Comparison of ENCODE assay signal across 27 cellular contexts in genomic region chr15:70625438-70625837, GRCh38.
A peak's percentile ranks its signal among the peaks of the same experiment; 100 is the strongest.
DNase-seq lines count a peak whose midpoint lies in the region; ATAC-seq and TF ChIP-seq lines count a peak whose summit lies in the region.
"Had no signal": no experiment of that assay in that cellular context is flagged by ENCODE, and none has a peak within 500 bp of the region (broad histone marks: within the 10 kb centered on the region; RNA-seq: fewer than 3 reads in every experiment).

No MANE protein-coding gene starts in this region.

- no peaks in the 10 kb centered on the region for H3K79me2 ChIP-seq in MM.1S (ENCODE audit: low read length)

- H3F3A ChIP-seq in MM.1S (ENCODE audit: insufficient read depth, low read length): 0 out of 2 replicates have a peak, but pooled peaks cover 3% of the 10 kb centered on the region

- no peak overlapping the region for H3K9ac ChIP-seq in MM.1S (ENCODE audit: low read length)

- no peaks in the 10 kb centered on the region for H4K20me1 ChIP-seq in MM.1S (ENCODE audit: insufficient read depth, low read length)

- H3K4me1 Mint-ChIP-seq in Calu3 (ENCODE audit: low read depth, unreplicated experiment) (no peaks in the 10 kb centered on the region), T-helper 17 cell (peaks cover 2% of the 10 kb centered on the region)
- no peaks in the 10 kb centered on the region for H3K4me1 Mint-ChIP-seq in activated CD4-positive, alpha-beta T cell treated with anti-CD3 and anti-CD28 coated beads for 36 hours

- H3K27ac ChIP-seq in MM.1S (ENCODE audit: low read length): no peak overlapping the region
- H3K27ac ChIP-seq: heart right ventricle, left lung, thyroid gland had no signal

- peak; percentile 26 for DNase-seq in GM12864 (ENCODE audit: low read depth)
- no peak for DNase-seq in MM.1S
- DNase-seq in RPMI8226: peak; percentile 98
- DNase-seq in medulla oblongata (ENCODE audit: extremely low spot score): peak; percentile 64
- DNase-seq in midbrain (lab: John Stamatoyannopoulos, UW): no peak
- no peak for DNase-seq in Calu3
- no peak for DNase-seq in activated CD4-positive, alpha-beta T cell treated with anti-CD3 and anti-CD28 coated beads for 36 hours
- DNase-seq in T-helper 17 cell: no peak
- DNase-seq: activated CD8-positive, alpha-beta T cell treated with anti-CD3 and anti-CD28 coated beads, Interleukin-2, amount 10 ng/mL, durations not matched to agents 7 days and 5 days; activated naive CD4-positive, alpha-beta T cell treated with Interleukin-2 at 50 U/mL for 16 hours; activated T-cell treated with anti-CD3 and anti-CD28 coated beads, Interleukin-2, amount 50 U/mL, for 1 hour; amygdala; CD4-positive, CD25-positive, alpha-beta regulatory T cell; dermis blood vessel endothelial cell; DMS 273 treated with DMSO at 0.1 percent for 48 hours; heart right ventricle; immature natural killer cell; left lung; NCI-H1092; NCI-H2029 treated with DMSO at 0.1 percent for 48 hours; NCI-H510A; SHP77; thyroid gland had no signal

- H3K9me3 ChIP-seq in MM.1S (replicated peaks; ENCODE audit: insufficient read depth, low read length) (no peaks in the 10 kb centered on the region), T-helper 17 cell (ENCODE audit: control insufficient read depth, low read length, poor library complexity, severe bottlenecking) (no peaks in the 10 kb centered on the region)
- H3K9me3 ChIP-seq: thyroid gland had no signal

- intact Hi-C loops in Calu3 (cut with micrococcal nuclease; ENCODE audit: unreplicated experiment): no loop called here
- intact Hi-C loops in activated CD4-positive, alpha-beta T cell treated with anti-CD3 and anti-CD28 coated beads for 36 hours (cut with DNase I, micrococcal nuclease): no loop called here

- H3K36me3 Mint-ChIP-seq in Calu3 (ENCODE audit: insufficient read depth, unreplicated experiment) (no peaks in the 10 kb centered on the region), T-helper 17 cell (ENCODE audit: low read depth) (peaks cover 2% of the 10 kb centered on the region)
- H3K36me3 Mint-ChIP-seq in activated CD4-positive, alpha-beta T cell treated with anti-CD3 and anti-CD28 coated beads for 36 hours (ENCODE audit: low read depth): peaks cover 2% of the 10 kb centered on the region
- H3K36me3 Mint-ChIP-seq: CD4-positive, CD25-positive, alpha-beta regulatory T cell; stimulated activated effector memory CD8-positive, alpha-beta T cell treated with anti-CD3 and anti-CD28 coated beads, Interleukin-12 subunit alpha, Interleukin-12 subunit beta, amount 100 ng/mL, for 72 hours had no signal

- no peak overlapping the region for H3K27ac Mint-ChIP-seq in Calu3 (ENCODE audit: unreplicated experiment)
- H3K27ac Mint-ChIP-seq in activated CD4-positive, alpha-beta T cell treated with anti-CD3 and anti-CD28 coated beads for 36 hours: no peak overlapping the region
- no peak overlapping the region for H3K27ac Mint-ChIP-seq in T-helper 17 cell
- H3K27ac Mint-ChIP-seq: activated CD8-positive, alpha-beta T cell treated with anti-CD3 and anti-CD28 coated beads, Interleukin-2, amount 10 ng/mL, durations not matched to agents 7 days and 5 days; CD4-positive, CD25-positive, alpha-beta regulatory T cell; immature natural killer cell; stimulated activated effector memory CD8-positive, alpha-beta T cell treated with anti-CD3 and anti-CD28 coated beads, Interleukin-12 subunit alpha, Interleukin-12 subunit beta, amount 100 ng/mL, for 72 hours; WTC11 had no signal

- CTCF ChIA-PET in Calu3 (lab: Charles Lee): no interaction called here
- CTCF ChIA-PET in activated CD4-positive, alpha-beta T cell treated with anti-CD3 and anti-CD28 coated beads for 36 hours (lab: Charles Lee): no interaction called here

- H3K4me3 Mint-ChIP-seq in Calu3 (ENCODE audit: low read depth, unreplicated experiment) (no peak overlapping the region), T-helper 17 cell (no peak overlapping the region)
- no peak overlapping the region for H3K4me3 Mint-ChIP-seq in activated CD4-positive, alpha-beta T cell treated with anti-CD3 and anti-CD28 coated beads for 36 hours
- H3K4me3 Mint-ChIP-seq: activated CD8-positive, alpha-beta T cell treated with anti-CD3 and anti-CD28 coated beads, Interleukin-2, amount 10 ng/mL, durations not matched to agents 7 days and 5 days; CD4-positive, CD25-positive, alpha-beta regulatory T cell; immature natural killer cell; stimulated activated effector memory CD8-positive, alpha-beta T cell treated with anti-CD3 and anti-CD28 coated beads, Interleukin-12 subunit alpha, Interleukin-12 subunit beta, amount 100 ng/mL, for 72 hours; WTC11 had no signal

- POLR2A ChIA-PET in activated CD4-positive, alpha-beta T cell treated with anti-CD3 and anti-CD28 coated beads for 36 hours (lab: Charles Lee): no interaction called here

- H3K27me3 ChIP-seq in MM.1S (replicated peaks; ENCODE audit: insufficient read depth, low read length): no peaks in the 10 kb centered on the region
- H3K27me3 ChIP-seq: heart right ventricle, left lung, thyroid gland had no signal

- H3K27me3 Mint-ChIP-seq in Calu3 (ENCODE audit: unreplicated experiment) (peaks cover 25% of the 10 kb centered on the region), T-helper 17 cell (peaks cover 45% of the 10 kb centered on the region)
- H3K27me3 Mint-ChIP-seq in activated CD4-positive, alpha-beta T cell treated with anti-CD3 and anti-CD28 coated beads for 36 hours: peaks cover 18% of the 10 kb centered on the region

- no peaks in the 10 kb centered on the region for H3K9me2 ChIP-seq in MM.1S (replicated peaks; ENCODE audit: insufficient read depth, low read length)

- BruUV-seq in Calu3 (replicated peaks; lab: Mats Ljungman, UMichigan): no TSS peak

- H3K4me1 ChIP-seq in MM.1S (ENCODE audit: low read length): 0 out of 2 replicates have a peak, but pooled peaks cover 5% of the 10 kb centered on the region
- H3K4me1 ChIP-seq: HAP-1, heart right ventricle, left lung, thyroid gland had no signal

- no peak overlapping the region for H3K4me2 ChIP-seq in MM.1S (ENCODE audit: low read depth, low read length)

- no peaks in the 10 kb centered on the region for H3K9me3 Mint-ChIP-seq in Calu3 (ENCODE audit: low read depth, unreplicated experiment)
- H3K9me3 Mint-ChIP-seq in activated CD4-positive, alpha-beta T cell treated with anti-CD3 and anti-CD28 coated beads for 36 hours (ENCODE audit: low read depth): peaks cover 7% of the 10 kb centered on the region

- TF ChIP-seq CTCF in GM12864 (IDR thresholded peaks at IDR 0.05; ENCODE audit: low read depth, low read length, missing control alignments): no peak
- TF ChIP-seq CTCF in MM.1S (IDR thresholded peaks at IDR 0.05; ENCODE audit: low read length): no peak
- TF ChIP-seq CTCF in Calu3 (IDR thresholded peaks at IDR 0.05; ENCODE audit: unreplicated experiment): no peak

- H2AFZ ChIP-seq in MM.1S (ENCODE audit: low read length): peak overlapping the region; percentile 39; the same call in 1 of the 2 replicates

- no peak overlapping the region for H3K4me3 ChIP-seq in GM12864 (ENCODE audit: low read depth, low read length)
- H3K4me3 ChIP-seq in MM.1S (ENCODE audit: low read length): no peak overlapping the region
- H3K4me3 ChIP-seq: HAP-1, heart right ventricle, left lung, thyroid gland had no signal

- ATAC-seq in activated CD4-positive, alpha-beta T cell treated with anti-CD3 and anti-CD28 coated beads for 36 hours: no peak
- no peak for ATAC-seq in T-helper 17 cell
- ATAC-seq: activated CD8-positive, alpha-beta T cell treated with anti-CD3 and anti-CD28 coated beads, Interleukin-2, amount 10 ng/mL, durations not matched to agents 7 days and 5 days; heart right ventricle; HepG2; left lung; stimulated activated effector memory CD8-positive, alpha-beta T cell treated with anti-CD3 and anti-CD28 coated beads, Interleukin-12 subunit alpha, Interleukin-12 subunit beta, amount 100 ng/mL, for 72 hours; WTC11 had no signal

- H3K36me3 ChIP-seq in MM.1S (replicated peaks; ENCODE audit: insufficient read depth, low read length): no peaks in the 10 kb centered on the region
- H3K36me3 ChIP-seq: HAP-1, heart right ventricle, left lung, thyroid gland had no signal

Comparison
In these comparisons a context has a peak if more than half of its experiments do, and no peak if none do; other contexts are left out.
1. DNase-seq: peak in GM12864 (single experiment), RPMI8226 (single experiment) and medulla oblongata (single experiment); none in MM.1S (single experiment), midbrain (single experiment), Calu3 (single experiment), activated CD4-positive, alpha-beta T cell treated with anti-CD3 and anti-CD28 coated beads for 36 hours (single experiment) and T-helper 17 cell (0 of 3).